1 cellular context compared by ENCODE assay signal in genomic region chr12:6102021-6102420, GRCh38. TPM values are rescaled to one million over a fixed set of nuclear protein-coding genes. Genes with fewer than 3 reads are reported as not detected.
"Had no signal": no experiment of that assay in that cellular context is flagged by ENCODE, and none has a peak within 500 bp of the region (broad histone marks: within the 10 kb centered on the region; RNA-seq: fewer than 3 reads in every experiment).

No MANE protein-coding gene starts in this region.

RNA-seq across cellular contexts. Expression of gene VWF, which starts 22.4 kb away (rescaled TPM):
- total RNA-seq: foreskin keratinocyte had no signal
